In genomic region chr11:118791015-118791960, GRCh38 we compare ENCODE assay signal across 8 cellular contexts. TPM values are rescaled to one million over a fixed set of nuclear protein-coding genes. Genes with fewer than 3 reads are reported as not detected.
DNase-seq lines count a peak whose midpoint lies in the region; ATAC-seq, FAIRE-seq and TF ChIP-seq lines count a peak whose summit lies in the region.

A gene with protein sequence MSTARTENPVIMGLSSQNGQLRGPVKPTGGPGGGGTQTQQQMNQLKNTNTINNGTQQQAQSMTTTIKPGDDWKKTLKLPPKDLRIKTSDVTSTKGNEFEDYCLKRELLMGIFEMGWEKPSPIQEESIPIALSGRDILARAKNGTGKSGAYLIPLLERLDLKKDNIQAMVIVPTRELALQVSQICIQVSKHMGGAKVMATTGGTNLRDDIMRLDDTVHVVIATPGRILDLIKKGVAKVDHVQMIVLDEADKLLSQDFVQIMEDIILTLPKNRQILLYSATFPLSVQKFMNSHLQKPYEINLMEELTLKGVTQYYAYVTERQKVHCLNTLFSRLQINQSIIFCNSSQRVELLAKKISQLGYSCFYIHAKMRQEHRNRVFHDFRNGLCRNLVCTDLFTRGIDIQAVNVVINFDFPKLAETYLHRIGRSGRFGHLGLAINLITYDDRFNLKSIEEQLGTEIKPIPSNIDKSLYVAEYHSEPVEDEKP (minus strand): TSS chr11:118791164. CDS start chr11:118786251, 4,913 bp downstream.

- H3K27ac ChIP-seq in neural cell (ENCODE audit: low read length), result peak within 1 kb of the TSS; percentile 100

- no peak for TF ChIP-seq EP300 in neural cell (conservative IDR thresholded peaks at IDR 0.05; ENCODE audit: poor library complexity, severe bottlenecking)

- no peaks in the 10 kb centered on the region for H3K9me2 ChIP-seq in neural cell (ENCODE audit: insufficient read depth, low read length)

- H3K36me3 ChIP-seq in neural cell (ENCODE audit: insufficient read depth, low read length), result no peaks in the 10 kb centered on the region

- H3F3A ChIP-seq in neural cell (ENCODE audit: insufficient read depth, low read length, poor library complexity, severe bottlenecking), result peaks cover 5% of the 10 kb centered on the region

- TF ChIP-seq RAD21 in neural cell (conservative IDR thresholded peaks at IDR 0.05), result peak; percentile 30

- no peaks in the 10 kb centered on the region for H3K9me3 ChIP-seq in neural cell (ENCODE audit: low read length)

- H3K27ac Mint-ChIP-seq in stimulated activated naive CD8-positive, alpha-beta T cell treated with anti-CD3 and anti-CD28 coated beads, Interleukin-15, Interleukin-2, amounts not matched to agents 100 ng/mL and 50 ng/mL, for 24 hours, result peak within 1 kb of the TSS; percentile 99

- peaks cover 44% of the 10 kb centered on the region for H3K79me2 ChIP-seq in neural cell (replicated peaks; ENCODE audit: insufficient read depth, low read length)

- peak within 1 kb of the TSS; percentile 99 for H3K4me3 Mint-ChIP-seq in stimulated activated naive CD8-positive, alpha-beta T cell treated with anti-CD3 and anti-CD28 coated beads, Interleukin-15, Interleukin-2, amounts not matched to agents 100 ng/mL and 50 ng/mL, for 24 hours

- H3K9me3 Mint-ChIP-seq in stimulated activated naive CD8-positive, alpha-beta T cell treated with anti-CD3 and anti-CD28 coated beads, Interleukin-15, Interleukin-2, amounts not matched to agents 100 ng/mL and 50 ng/mL, for 24 hours, result no peaks in the 10 kb centered on the region

- H3K27me3 ChIP-seq in neural cell (ENCODE audit: insufficient read depth, low read depth, low read length), result no peaks in the 10 kb centered on the region

- ATAC-seq in GM21737 (IDR thresholded peaks at IDR 0.05; ENCODE audit: unreplicated experiment), result peak; percentile 45

- peaks cover 46% of the 10 kb centered on the region for H3K4me1 Mint-ChIP-seq in stimulated activated naive CD8-positive, alpha-beta T cell treated with anti-CD3 and anti-CD28 coated beads, Interleukin-15, Interleukin-2, amounts not matched to agents 100 ng/mL and 50 ng/mL, for 24 hours (ENCODE audit: low read depth)

- DNase-seq in D721Med (ENCODE audit: insufficient read length, low spot score) (peak; percentile 60), LoVo (ENCODE audit: low spot score) (peak; percentile 87), SIG-M5 (lab: John Stamatoyannopoulos, UW) (peak; percentile 6), activated gamma-delta T cell (lab: John Stamatoyannopoulos, UW) (peak; percentile 86), fibroblast of the conjunctiva (ENCODE audit: low read depth) (peak; percentile 77)

- peak within 1 kb of the TSS; percentile 97 for H2AFZ ChIP-seq in neural cell (ENCODE audit: low read depth, low read length)

- H3K36me3 Mint-ChIP-seq in stimulated activated naive CD8-positive, alpha-beta T cell treated with anti-CD3 and anti-CD28 coated beads, Interleukin-15, Interleukin-2, amounts not matched to agents 100 ng/mL and 50 ng/mL, for 24 hours (ENCODE audit: low read depth), result peaks cover 13% of the 10 kb centered on the region

- peak within 1 kb of the TSS; percentile 100 for H3K9ac ChIP-seq in neural cell (ENCODE audit: low read length)

- H3K4me3 ChIP-seq in neural cell (ENCODE audit: low read length), result peak within 1 kb of the TSS; percentile 68

- H3K27me3 Mint-ChIP-seq in stimulated activated naive CD8-positive, alpha-beta T cell treated with anti-CD3 and anti-CD28 coated beads, Interleukin-15, Interleukin-2, amounts not matched to agents 100 ng/mL and 50 ng/mL, for 24 hours, result no peaks in the 10 kb centered on the region

- peaks cover 6% of the 10 kb centered on the region for H4K20me1 ChIP-seq in neural cell (ENCODE audit: insufficient read depth)

- peak within 1 kb of the TSS; percentile 46 for H3K4me2 ChIP-seq in neural cell (ENCODE audit: low read length)

- no peak for FAIRE-seq in D721Med (lab: Jason Lieb, UNC)

- TF ChIP-seq CTCF in D721Med (IDR thresholded peaks at IDR 0.05; ENCODE audit: insufficient read depth, missing control alignments) (peak; percentile 28), neural cell (IDR thresholded peaks at IDR 0.05; ENCODE audit: poor library complexity, severe bottlenecking) (peak; percentile 60)

TF ChIP-seq in neural cell, 6 proteins besides CTCF, POLR2A, EP300 and RAD21:
- TF ChIP-seq, protein P1, sequence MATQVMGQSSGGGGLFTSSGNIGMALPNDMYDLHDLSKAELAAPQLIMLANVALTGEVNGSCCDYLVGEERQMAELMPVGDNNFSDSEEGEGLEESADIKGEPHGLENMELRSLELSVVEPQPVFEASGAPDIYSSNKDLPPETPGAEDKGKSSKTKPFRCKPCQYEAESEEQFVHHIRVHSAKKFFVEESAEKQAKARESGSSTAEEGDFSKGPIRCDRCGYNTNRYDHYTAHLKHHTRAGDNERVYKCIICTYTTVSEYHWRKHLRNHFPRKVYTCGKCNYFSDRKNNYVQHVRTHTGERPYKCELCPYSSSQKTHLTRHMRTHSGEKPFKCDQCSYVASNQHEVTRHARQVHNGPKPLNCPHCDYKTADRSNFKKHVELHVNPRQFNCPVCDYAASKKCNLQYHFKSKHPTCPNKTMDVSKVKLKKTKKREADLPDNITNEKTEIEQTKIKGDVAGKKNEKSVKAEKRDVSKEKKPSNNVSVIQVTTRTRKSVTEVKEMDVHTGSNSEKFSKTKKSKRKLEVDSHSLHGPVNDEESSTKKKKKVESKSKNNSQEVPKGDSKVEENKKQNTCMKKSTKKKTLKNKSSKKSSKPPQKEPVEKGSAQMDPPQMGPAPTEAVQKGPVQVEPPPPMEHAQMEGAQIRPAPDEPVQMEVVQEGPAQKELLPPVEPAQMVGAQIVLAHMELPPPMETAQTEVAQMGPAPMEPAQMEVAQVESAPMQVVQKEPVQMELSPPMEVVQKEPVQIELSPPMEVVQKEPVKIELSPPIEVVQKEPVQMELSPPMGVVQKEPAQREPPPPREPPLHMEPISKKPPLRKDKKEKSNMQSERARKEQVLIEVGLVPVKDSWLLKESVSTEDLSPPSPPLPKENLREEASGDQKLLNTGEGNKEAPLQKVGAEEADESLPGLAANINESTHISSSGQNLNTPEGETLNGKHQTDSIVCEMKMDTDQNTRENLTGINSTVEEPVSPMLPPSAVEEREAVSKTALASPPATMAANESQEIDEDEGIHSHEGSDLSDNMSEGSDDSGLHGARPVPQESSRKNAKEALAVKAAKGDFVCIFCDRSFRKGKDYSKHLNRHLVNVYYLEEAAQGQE (IDR thresholded peaks at IDR 0.05; ENCODE audit: borderline replicate concordance), result peak; percentile 94
- TF ChIP-seq EZH2 (IDR thresholded peaks at IDR 0.05; ENCODE audit: borderline replicate concordance, insufficient read depth, low read length, poor library complexity, severe bottlenecking) (no peak), SMC3 (conservative IDR thresholded peaks at IDR 0.05; ENCODE audit: poor library complexity) (peak; percentile 46), TAF1 (IDR thresholded peaks at IDR 0.05; ENCODE audit: low read depth) (peak; percentile 99), POLR2AphosphoS5 (IDR thresholded peaks at IDR 0.05) (peak; percentile 98), MXI1 (conservative IDR thresholded peaks at IDR 0.05; ENCODE audit: poor library complexity, severe bottlenecking) (peak; percentile 26)
TF ChIP-seq in neural cell: peak in this region for 5.

RNA-seq across cellular contexts. Expression of the gene that starts here (rescaled TPM):
- 75.8 and 76.1 TPM in 2 replicates for polyA plus RNA-seq in neural cell
- 468 and 562 TPM in 2 replicates for polyA minus RNA-seq in neural cell

Comparison
In these comparisons a context has a peak if more than half of its experiments do, and no peak if none do; other contexts are left out.
1. Peak in every context shown above with its lines: DNase-seq, ATAC-seq, H3K4me3 ChIP-seq and H3K27ac ChIP-seq.
2. DNase-seq: peak in every context shown above with its lines; median percentile 87 in LoVo; 86 in activated gamma-delta T cell; 77 in fibroblast of the conjunctiva; 60 in D721Med; 6 in SIG-M5.